In genomic region chr2:20593072-20594034, GRCh38 we compare ENCODE assay signal across 8 cellular contexts. TPM values are rescaled to one million over a fixed set of nuclear protein-coding genes. Genes with fewer than 3 reads are reported as not detected.
A peak's percentile ranks its signal among the peaks of the same experiment; 100 is the strongest.
DNase-seq lines count a peak whose midpoint lies in the region; ATAC-seq and TF ChIP-seq lines count a peak whose summit lies in the region.

No MANE protein-coding gene starts in this region.

- no peaks in the 10 kb centered on the region for H3K9me3 ChIP-seq in adipocyte (ENCODE audit: control insufficient read depth, low read length)
- no peaks in the 10 kb centered on the region for H3K9me3 ChIP-seq in right cardiac atrium (ENCODE audit: control insufficient read depth, low read length)
- no peaks in the 10 kb centered on the region for H3K9me3 ChIP-seq in spleen

- H3K4me3 ChIP-seq in adipocyte (ENCODE audit: low read length) (no peak overlapping the region), right cardiac atrium (ENCODE audit: low read length) (no peak overlapping the region), spleen (no peak overlapping the region)

- H3K27ac ChIP-seq in right cardiac atrium (ENCODE audit: low read length) (peak overlapping the region; percentile 0), spleen (peak overlapping the region in 7 of 8 donors; percentile 32 to 91 (median 80))

- peak; percentile 94 for DNase-seq in HPDE6-E6E7 (ENCODE audit: extremely low spot score)
- DNase-seq in adipocyte (ENCODE audit: low read depth) = peak; percentile 74
- DNase-seq in right cardiac atrium = peak; percentile 79 to 81 (median 80)
- DNase-seq in spleen = peak; percentile 82
- no peak for DNase-seq in inferior parietal cortex (ENCODE audit: extremely low spot score)
- no peak for DNase-seq in NCI-H146 (lab: John Stamatoyannopoulos, UW)

- 66% methylated on average over 18 of the region's 18 CpGs for WGBS in right cardiac atrium
- 67 to 76% (median 75%) methylated on average over 16 to 18 of the region's 18 CpGs for WGBS in spleen, 5 donors

- H3K36me3 ChIP-seq in adipocyte (ENCODE audit: control insufficient read depth, insufficient read depth, low read length, severe bottlenecking) = no peaks in the 10 kb centered on the region
- no peaks in the 10 kb centered on the region for H3K36me3 ChIP-seq in spleen

- no peak for TF ChIP-seq CTCF in spleen (IDR thresholded peaks at IDR 0.05 in 8 of 11, conservative IDR thresholded peaks at IDR 0.05 in 3 of 11)

- intact Hi-C loops in right cardiac atrium (cut with DNase I) = no loop called here
- intact Hi-C loops in spleen (cut with DNase I; ENCODE audit: low total_unique reads) = no loop called here

- no peaks in the 10 kb centered on the region for H3K27me3 ChIP-seq in adipocyte (replicated peaks; ENCODE audit: control insufficient read depth, insufficient read depth, low read length)
- H3K27me3 ChIP-seq in right cardiac atrium (ENCODE audit: control insufficient read depth, insufficient read depth) = no peaks in the 10 kb centered on the region
- peaks cover 0 to 6% (median 0%) of the 10 kb centered on the region in 7 donors for H3K27me3 ChIP-seq in spleen (replicated peaks in 1 of 7)

- ATAC-seq in right cardiac atrium (peak; percentile 48 to 50), HG03354 (IDR thresholded peaks at IDR 0.05; ENCODE audit: poor library complexity, severe bottlenecking, unreplicated experiment) (no peak), GM21737 (IDR thresholded peaks at IDR 0.05; ENCODE audit: unreplicated experiment) (no peak)

- H3K9ac ChIP-seq in adipocyte (ENCODE audit: low read length) = peak overlapping the region; percentile 71

- TF ChIP-seq POLR2A in spleen (IDR thresholded peaks at IDR 0.05) = no peak

- H3K4me1 ChIP-seq in adipocyte (ENCODE audit: control insufficient read depth, insufficient read depth, low read length) = peaks cover 64% of the 10 kb centered on the region
- peaks cover 32% of the 10 kb centered on the region for H3K4me1 ChIP-seq in right cardiac atrium (ENCODE audit: control insufficient read depth, insufficient read depth, low read length)
- peaks cover 36 to 78% (median 58%) of the 10 kb centered on the region in 6 donors for H3K4me1 ChIP-seq in spleen

RNA-seq across cellular contexts. Expression of gene HS1BP3, which starts 57.5 kb away (rescaled TPM):
- total RNA-seq in right cardiac atrium (10 to 100 TPM; 21.8 to 26.4 (median 25.3) TPM), spleen (10 to 100 TPM; 21.1 to 38.0 (median 31.3) TPM)
- polyA plus RNA-seq in right cardiac atrium (29.8 TPM), spleen (10 to 100 TPM in 2 of 3 donors, 1 to 10 TPM in 1; 8.8 to 23.5 (median 13.8) TPM)

Comparison
In these comparisons a context has a peak if more than half of its experiments do, and no peak if none do; other contexts are left out.
1. DNase-seq: peak in HPDE6-E6E7 (single experiment), adipocyte (single experiment), right cardiac atrium (3 of 3) and spleen (single experiment); none in inferior parietal cortex (single experiment) and NCI-H146 (single experiment).
2. ATAC-seq: peak in right cardiac atrium (2 of 2); none in HG03354 (single experiment) and GM21737 (single experiment).